Comparison of ENCODE assay signal across 8 cellular contexts in the genomic region with DNA sequence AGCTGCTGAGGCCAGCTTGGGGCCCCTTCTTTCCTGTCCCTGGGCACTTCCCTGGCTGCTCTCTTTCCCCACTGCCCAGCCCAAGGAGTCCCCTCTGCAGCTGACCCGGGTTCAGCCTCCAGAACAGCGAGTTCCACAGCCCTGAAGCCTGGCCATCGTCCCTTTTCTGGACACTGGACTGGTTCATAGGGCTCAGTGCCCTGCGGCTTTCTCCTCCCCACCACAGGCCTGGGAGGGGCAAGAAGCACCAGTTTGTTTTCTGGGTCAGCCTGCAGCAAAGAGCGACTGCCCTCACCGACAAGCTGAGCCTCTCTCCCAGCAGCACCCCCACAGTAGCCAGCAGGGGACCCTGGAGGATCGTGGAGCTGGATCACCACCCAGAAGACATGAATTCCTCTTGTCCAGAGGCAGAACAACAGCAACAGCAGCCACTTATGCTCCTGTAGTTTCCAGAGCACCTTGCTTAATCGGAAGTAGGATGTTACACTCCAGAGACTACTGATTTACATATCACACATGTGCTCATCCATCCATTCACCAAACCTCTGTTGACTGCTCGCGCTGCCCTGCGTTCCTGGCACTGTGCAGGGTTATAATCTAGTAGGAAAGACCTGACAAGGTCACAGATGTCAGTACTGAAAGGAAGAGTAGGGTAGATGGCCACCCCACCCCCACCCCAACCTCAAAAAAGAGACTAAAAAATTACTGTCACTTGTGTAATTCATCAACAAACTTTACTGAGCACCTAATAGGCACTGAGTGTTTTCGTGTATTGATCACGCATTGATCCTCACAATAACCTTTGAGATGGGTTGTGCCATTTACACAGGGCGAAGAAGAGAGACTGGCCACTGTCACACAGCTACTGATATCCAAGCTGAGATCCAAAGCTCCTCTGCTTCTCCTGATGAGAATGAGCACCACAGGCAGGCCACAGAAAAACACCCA. TPM values are rescaled to one million over a fixed set of nuclear protein-coding genes. Genes with fewer than 3 reads are reported as not detected.
A peak's percentile ranks its signal among the peaks of the same experiment; 100 is the strongest.
DNase-seq lines count a peak whose midpoint lies in the region; ATAC-seq, FAIRE-seq and TF ChIP-seq lines count a peak whose summit lies in the region.

No MANE protein-coding gene starts in this region.

- no peak for FAIRE-seq in RCC 7860 (lab: Jason Lieb, UNC)

- H3K4me1 ChIP-seq in PC-9 (replicated peaks; ENCODE audit: insufficient read depth), result peaks cover 19% of the 10 kb centered on the region
- H3K4me1 ChIP-seq in muscle layer of duodenum (ENCODE audit: control insufficient read depth in 1 of 2, insufficient read depth in 2 of 2, low read length in 2 of 2), result peaks cover 10 to 18% of the 10 kb centered on the region in 2 donors
- peaks cover 2 to 14% of the 10 kb centered on the region in 2 donors for H3K4me1 ChIP-seq in uterus

- H3K79me2 ChIP-seq in PC-9 (ENCODE audit: low read depth), result no peaks in the 10 kb centered on the region

- H3K36me3 Mint-ChIP-seq in effector memory CD8-positive, alpha-beta T cell (ENCODE audit: insufficient read depth), result peaks cover 23% of the 10 kb centered on the region

- no peak overlapping the region for H3K4me3 ChIP-seq in GM12865 (ENCODE audit: low read depth, low read length)
- H3K4me3 ChIP-seq in PC-9, result peak overlapping the region; percentile 42; the same call in 1 of the 2 replicates
- peak overlapping the region in 1 of 2 donors; percentile 23 for H3K4me3 ChIP-seq in muscle layer of duodenum (ENCODE audit: low read depth in 1 of 2, low read length in 2 of 2)
- peak overlapping the region in 1 of 2 donors; percentile 12 for H3K4me3 ChIP-seq in uterus

- TF ChIP-seq CTCF in GM12865 (IDR thresholded peaks at IDR 0.05; ENCODE audit: insufficient read depth, low read depth, low read length, missing control alignments) (no peak), PC-9 (conservative IDR thresholded peaks at IDR 0.05) (no peak), uterus (IDR thresholded peaks at IDR 0.05) (peak in 2 of 4 experiments; percentile 10)

- no peaks in the 10 kb centered on the region for H3K9me3 ChIP-seq in PC-9 (ENCODE audit: insufficient read depth, low read depth)
- no peaks in the 10 kb centered on the region for H3K9me3 ChIP-seq in muscle layer of duodenum (ENCODE audit: control insufficient read depth in 1 of 2, low read length in 2 of 2)
- no peaks in the 10 kb centered on the region for H3K9me3 ChIP-seq in uterus

- BruUV-seq in PC-9 (replicated peaks; lab: Mats Ljungman, UMichigan), result no TSS peak

- no peaks in the 10 kb centered on the region for H3K36me3 ChIP-seq in PC-9 (ENCODE audit: low read depth)
- H3K36me3 ChIP-seq in muscle layer of duodenum (ENCODE audit: control insufficient read depth in 1 of 2, insufficient read depth in 2 of 2, low read length in 2 of 2), result no peaks in the 10 kb centered on the region
- H3K36me3 ChIP-seq in uterus, result no peaks in the 10 kb centered on the region

- H3K27ac ChIP-seq in PC-9 (peak overlapping the region; percentile 62), muscle layer of duodenum (ENCODE audit: low read length) (peak overlapping the region; percentile 62), uterus (peak overlapping the region; percentile 85 to 88)

- peaks cover 22% of the 10 kb centered on the region for H3F3A ChIP-seq in PC-9 (ENCODE audit: insufficient read depth, low read depth)

- H3K9me2 ChIP-seq in PC-9 (ENCODE audit: insufficient read depth), result no peaks in the 10 kb centered on the region

- CTCF ChIA-PET in PC-9 (lab: Charles Lee), result interaction anchor here (0.6 to 1.5 kb wide), 6 partner anchors 13 to 562 kb away, joined by 3 to 10 read pairs (median 5); partner anchors contain the start of genes CXCR5 and DDX6

- H3K27me3 ChIP-seq in PC-9 (ENCODE audit: insufficient read depth, low read depth) (no peaks in the 10 kb centered on the region), muscle layer of duodenum (ENCODE audit: low read depth, low read length) (no peaks in the 10 kb centered on the region), uterus (no peaks in the 10 kb centered on the region)

- peak; percentile 35 for ATAC-seq in effector memory CD8-positive, alpha-beta T cell (replicated peaks)

- H2AFZ ChIP-seq in PC-9, result peak overlapping the region; percentile 77

- H3K4me1 Mint-ChIP-seq in effector memory CD8-positive, alpha-beta T cell (ENCODE audit: low read depth in 2 of 2), result peaks cover 37 to 48% of the 10 kb centered on the region in 2 donors

- TF ChIP-seq POLR2A in uterus (IDR thresholded peaks at IDR 0.05), result peak in 1 of 2 donors; percentile 14

- H3K9me3 Mint-ChIP-seq in effector memory CD8-positive, alpha-beta T cell, result no peaks in the 10 kb centered on the region

- POLR2A ChIA-PET in PC-9 (lab: Charles Lee; ENCODE audit: unreplicated experiment), result interaction anchor here (0.5 to 0.7 kb wide), 7 partner anchors 18 to 358 kb away, joined by 3 to 24 read pairs (median 7); no protein-coding TSS in a partner anchor

- H3K4me2 ChIP-seq in PC-9, result peak overlapping the region; percentile 81

- H4K20me1 ChIP-seq in PC-9 (ENCODE audit: insufficient read depth), result no peaks in the 10 kb centered on the region

- no peaks in the 10 kb centered on the region for H3K27me3 Mint-ChIP-seq in effector memory CD8-positive, alpha-beta T cell

- DNase-seq in GM12865 (ENCODE audit: low read depth) (peak; percentile 76), HCEC 1CT (peak; percentile 22), PC-9 (peak; percentile 64 to 67), uterus (peak; percentile 38 to 65), cerebellar nuclear complex (lab: John Stamatoyannopoulos, UW) (no peak), RCC 7860 (ENCODE audit: low spot score) (no peak)
- DNase-seq in effector memory CD8-positive, alpha-beta T cell, result no peak

- peak overlapping the region; percentile 82 to 84 for H3K4me3 Mint-ChIP-seq in effector memory CD8-positive, alpha-beta T cell

- H3K27ac Mint-ChIP-seq in effector memory CD8-positive, alpha-beta T cell, result peak overlapping the region; percentile 98 to 99

- intact Hi-C loops in PC-9 (cut with micrococcal nuclease; ENCODE audit: unreplicated experiment), result loop anchor here (1.0 kb wide), 4 partner anchors 36 to 180 kb away; no protein-coding TSS in a partner anchor
- intact Hi-C loops in uterus (cut with DNase I; ENCODE audit: low total_unique reads), result no loop called here

RNA-seq across cellular contexts. Expression of gene CXCR5, which starts 13.0 kb away (rescaled TPM):
- total RNA-seq in PC-9 (2021) (not detected in 2 replicates), uterus (under 1 TPM in 1 of 4 donors, not detected in 3; 0.14 TPM)

RNA-seq across cellular contexts. Expression of gene BCL9L, which starts 55.1 kb away (rescaled TPM):
- 75.9 and 108 TPM in 2 replicates for total RNA-seq in PC-9 (2021)
- total RNA-seq in uterus, result 100 to 1,000 TPM in 1 of 4 donors, 10 to 100 TPM in 1, 1 to 10 TPM in 2; 2.9 to 157 (median 13.7) TPM

Comparison
In these comparisons a context has a peak if more than half of its experiments do, and no peak if none do; other contexts are left out.
1. DNase-seq: peak in GM12865 (single experiment), HCEC 1CT (single experiment), PC-9 (2 of 2) and uterus (2 of 2); none in effector memory CD8-positive, alpha-beta T cell (0 of 3), cerebellar nuclear complex (0 of 2) and RCC 7860 (single experiment).
2. Peak in every context shown above with its lines, with median percentiles within 50 percentile points of each other: H3K27ac ChIP-seq.